ENCODE assay signal across 8 cellular contexts in the genomic region with DNA sequence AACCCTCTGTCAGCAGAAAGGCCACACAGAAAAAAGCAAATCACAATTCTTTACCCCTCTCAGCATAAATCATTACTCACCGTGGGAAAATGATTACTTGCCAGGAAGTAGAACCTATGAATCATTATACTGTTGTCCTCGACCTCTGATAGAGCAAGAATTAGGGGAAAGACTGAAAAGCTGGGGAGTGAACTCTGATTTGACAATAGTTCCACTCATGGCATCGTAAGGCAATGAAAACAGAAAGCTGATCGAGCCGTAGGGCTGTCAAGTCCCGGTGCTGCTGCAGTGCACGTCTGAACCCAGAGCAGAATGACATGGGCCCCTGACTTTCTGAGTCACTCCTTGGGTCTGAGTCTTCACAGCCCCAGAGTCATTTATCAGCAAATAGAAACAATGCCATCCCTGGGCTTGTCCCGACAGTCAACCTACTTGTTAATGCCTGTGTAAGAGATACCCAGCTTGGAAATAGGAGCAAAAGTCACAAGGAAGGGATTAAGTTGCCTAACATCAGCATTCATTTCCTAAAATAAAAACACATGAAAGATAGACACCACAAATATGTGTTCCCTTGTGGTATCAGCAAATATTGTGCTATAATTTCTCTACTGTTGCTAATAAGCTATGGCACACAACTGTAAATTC.
DNase-seq lines count a peak whose midpoint lies in the region; ATAC-seq and TF ChIP-seq lines count a peak whose summit lies in the region.

No MANE protein-coding gene starts in this region.

- no peaks in the 10 kb centered on the region for H3K27me3 ChIP-seq in HCT116 (ENCODE audit: insufficient read depth, low read length)
- H3K27me3 ChIP-seq in adrenal gland: no peaks in the 10 kb centered on the region

- H3K79me2 ChIP-seq in HCT116 (ENCODE audit: insufficient read depth, low read length): no peaks in the 10 kb centered on the region

- no peaks in the 10 kb centered on the region for H3K9me3 ChIP-seq in HCT116 (ENCODE audit: control insufficient read depth in 1 of 2, insufficient read depth in 1 of 2, low read depth in 1 of 2, low read length in 2 of 2)
- H3K9me3 ChIP-seq in adrenal gland (replicated peaks in 1 of 3): no peaks in the 10 kb centered on the region

- H3K4me2 ChIP-seq in HCT116 (ENCODE audit: low read length): peak overlapping the region; percentile 74

- TF ChIP-seq CTCF in HCT116 (IDR thresholded peaks at IDR 0.05 in 2 of 3, conservative IDR thresholded peaks at IDR 0.05 in 1 of 3; ENCODE audit: borderline replicate concordance in 1 of 3, insufficient read depth in 1 of 3, low read depth in 2 of 3, low read length in 2 of 3) (no peak), adrenal gland (IDR thresholded peaks at IDR 0.05) (no peak)

- H3K27ac ChIP-seq in HCT116 (ENCODE audit: low read depth, low read length) (peak overlapping the region; percentile 1; the same call in 1 of the 2 replicates), adrenal gland (peak overlapping the region in 3 of 5 donors; percentile 39 to 57 (median 43))

- DNase-seq in HCT116 (ENCODE audit: low read depth, low spot score) (peak; percentile 65), NAMALWA (ENCODE audit: low spot score) (peak; percentile 57), adrenal gland (peak; percentile 35 to 76 (median 62)), left colon (peak in 1 of 2 donors; percentile 45), activated gamma-delta T cell treated with Interleukin-2 at 50 U/mL for 16 hours (no peak), DMS114 treated with DMSO at 0.1 percent for 48 hours (lab: John Stamatoyannopoulos, UW; ENCODE audit: unreplicated experiment) (no peak)
- peak; percentile 13 to 41 for DNase-seq in stimulated activated CD4-positive, alpha-beta T cell treated with anti-CD3 and anti-CD28 coated beads, Interleukin-4, amount 100 ng/mL, for 48 hours (ENCODE audit: low read depth in 2 of 2)

- 0 out of 2 replicates have a peak, but pooled peaks have one; percentile 13 for TF ChIP-seq RAD21 in HCT116 (IDR thresholded peaks at IDR 0.05; ENCODE audit: low read depth)

- no peaks in the 10 kb centered on the region for H4K20me1 ChIP-seq in HCT116 (ENCODE audit: insufficient read depth)

- CTCF ChIA-PET in HCT116 (lab: Charles Lee): interaction anchor here (0.7 to 1.2 kb wide), 2 partner anchors 174 to 227 kb away, joined by 4 to 5 read pairs; no protein-coding TSS in a partner anchor

- H3K4me3 ChIP-seq in HCT116 (replicated peaks in 1 of 2; ENCODE audit: low read depth in 1 of 2, low read length in 2 of 2) (peak overlapping the region; percentile 24 to 47), adrenal gland (peak overlapping the region in 2 of 4 donors; percentile 6 to 30)

- TF ChIP-seq POLR2A in HCT116 (IDR thresholded peaks at IDR 0.05; ENCODE audit: borderline replicate concordance, extremely low read depth, insufficient read depth, insufficient read length) (no peak), adrenal gland (IDR thresholded peaks at IDR 0.05) (no peak)

- H2AFZ ChIP-seq in HCT116 (ENCODE audit: low read depth, low read length, poor library complexity, severe bottlenecking): peak overlapping the region; percentile 89

- no peaks in the 10 kb centered on the region for H3K9me2 ChIP-seq in HCT116 (ENCODE audit: insufficient read depth)

- POLR2A ChIA-PET in HCT116 (lab: Charles Lee): interaction anchor here (1.1 kb wide), 1 partner anchor 10 kb away, joined by 5 read pairs; no protein-coding TSS in a partner anchor

- H3K9ac ChIP-seq in HCT116 (ENCODE audit: low read length): peak overlapping the region; percentile 28

- intact Hi-C loops in HCT116 (cut with micrococcal nuclease) (loop anchor here (5.0 kb wide), 1 partner anchor 225 kb away; a partner anchor contains a TSS), adrenal gland (cut with DNase I) (no loop called here), left colon (cut with DNase I, micrococcal nuclease) (no loop called here)

- H3K4me1 ChIP-seq in HCT116 (ENCODE audit: control insufficient read depth in 1 of 2, insufficient read depth in 2 of 2, low read length in 2 of 2) (peaks cover 11 to 27% of the 10 kb centered on the region in 2 experiments), adrenal gland (replicated peaks in 1 of 2) (peaks cover 16 to 25% of the 10 kb centered on the region in 2 donors)

- no TSS peak for BruUV-seq in HCT116 (replicated peaks; lab: Mats Ljungman, UMichigan)

- 7 to 10% (median 8%) methylated on average over 8 of the region's 8 CpGs for WGBS in adrenal gland, 4 donors

- RAD21 ChIA-PET in HCT116 (lab: Charles Lee; ENCODE audit: low non-redundant PET in 1 of 2, low total read pairs in 2 of 2, uncharacterized antibody in 2 of 2, unreplicated experiment in 2 of 2): no interaction called here

- ATAC-seq in GM18502 (IDR thresholded peaks at IDR 0.05; ENCODE audit: poor library complexity, unreplicated experiment) (peak; percentile 39), HCT116 (peak; percentile 85), left colon (peak; percentile 70)

- H3K36me3 ChIP-seq in HCT116 (ENCODE audit: control insufficient read depth in 1 of 2, insufficient read depth in 2 of 2, low read length in 2 of 2) (no peaks in the 10 kb centered on the region), adrenal gland (replicated peaks in 1 of 2) (no peaks in the 10 kb centered on the region)

TF ChIP-seq in HCT116, 20 proteins besides CTCF, POLR2A, EP300 and RAD21 (continues in another document):
- TF ChIP-seq ZNF274 (IDR thresholded peaks at IDR 0.05; ENCODE audit: low read depth, low read length): no peak
- TF ChIP-seq, protein P1, sequence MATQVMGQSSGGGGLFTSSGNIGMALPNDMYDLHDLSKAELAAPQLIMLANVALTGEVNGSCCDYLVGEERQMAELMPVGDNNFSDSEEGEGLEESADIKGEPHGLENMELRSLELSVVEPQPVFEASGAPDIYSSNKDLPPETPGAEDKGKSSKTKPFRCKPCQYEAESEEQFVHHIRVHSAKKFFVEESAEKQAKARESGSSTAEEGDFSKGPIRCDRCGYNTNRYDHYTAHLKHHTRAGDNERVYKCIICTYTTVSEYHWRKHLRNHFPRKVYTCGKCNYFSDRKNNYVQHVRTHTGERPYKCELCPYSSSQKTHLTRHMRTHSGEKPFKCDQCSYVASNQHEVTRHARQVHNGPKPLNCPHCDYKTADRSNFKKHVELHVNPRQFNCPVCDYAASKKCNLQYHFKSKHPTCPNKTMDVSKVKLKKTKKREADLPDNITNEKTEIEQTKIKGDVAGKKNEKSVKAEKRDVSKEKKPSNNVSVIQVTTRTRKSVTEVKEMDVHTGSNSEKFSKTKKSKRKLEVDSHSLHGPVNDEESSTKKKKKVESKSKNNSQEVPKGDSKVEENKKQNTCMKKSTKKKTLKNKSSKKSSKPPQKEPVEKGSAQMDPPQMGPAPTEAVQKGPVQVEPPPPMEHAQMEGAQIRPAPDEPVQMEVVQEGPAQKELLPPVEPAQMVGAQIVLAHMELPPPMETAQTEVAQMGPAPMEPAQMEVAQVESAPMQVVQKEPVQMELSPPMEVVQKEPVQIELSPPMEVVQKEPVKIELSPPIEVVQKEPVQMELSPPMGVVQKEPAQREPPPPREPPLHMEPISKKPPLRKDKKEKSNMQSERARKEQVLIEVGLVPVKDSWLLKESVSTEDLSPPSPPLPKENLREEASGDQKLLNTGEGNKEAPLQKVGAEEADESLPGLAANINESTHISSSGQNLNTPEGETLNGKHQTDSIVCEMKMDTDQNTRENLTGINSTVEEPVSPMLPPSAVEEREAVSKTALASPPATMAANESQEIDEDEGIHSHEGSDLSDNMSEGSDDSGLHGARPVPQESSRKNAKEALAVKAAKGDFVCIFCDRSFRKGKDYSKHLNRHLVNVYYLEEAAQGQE (IDR thresholded peaks at IDR 0.05; ENCODE audit: low read depth): no peak
- TF ChIP-seq EGR1 (IDR thresholded peaks at IDR 0.05; ENCODE audit: low read depth): no peak
- peak; percentile 81 for TF ChIP-seq FOSL1 (IDR thresholded peaks at IDR 0.05; ENCODE audit: low read depth)
- TF ChIP-seq, protein P2, sequence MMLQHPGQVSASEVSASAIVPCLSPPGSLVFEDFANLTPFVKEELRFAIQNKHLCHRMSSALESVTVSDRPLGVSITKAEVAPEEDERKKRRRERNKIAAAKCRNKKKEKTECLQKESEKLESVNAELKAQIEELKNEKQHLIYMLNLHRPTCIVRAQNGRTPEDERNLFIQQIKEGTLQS (IDR thresholded peaks at IDR 0.05): no peak
- peak; percentile 72 for TF ChIP-seq JUND (IDR thresholded peaks at IDR 0.05)
- peak; percentile 49; the same call in 1 of the 2 replicates for TF ChIP-seq CEBPB (IDR thresholded peaks at IDR 0.05; ENCODE audit: low read depth)
- no peak for TF ChIP-seq ZFX (IDR thresholded peaks at IDR 0.05)
- no peak for TF ChIP-seq EZH2 (IDR thresholded peaks at IDR 0.05)
- no peak for TF ChIP-seq SRF (IDR thresholded peaks at IDR 0.05; ENCODE audit: low read depth)
- no peak; the same call in 1 of the 2 replicates for TF ChIP-seq POLR2AphosphoS5 (IDR thresholded peaks at IDR 0.05; ENCODE audit: low read depth, low read length)
- TF ChIP-seq YY1 (IDR thresholded peaks at IDR 0.05; ENCODE audit: extremely low read depth, insufficient replicate concordance, low read depth, low read length): no peak
- TF ChIP-seq, protein P3, sequence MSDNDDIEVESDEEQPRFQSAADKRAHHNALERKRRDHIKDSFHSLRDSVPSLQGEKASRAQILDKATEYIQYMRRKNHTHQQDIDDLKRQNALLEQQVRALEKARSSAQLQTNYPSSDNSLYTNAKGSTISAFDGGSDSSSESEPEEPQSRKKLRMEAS (IDR thresholded peaks at IDR 0.05): peak; percentile 30; the same call in 1 of the 2 replicates
- TF ChIP-seq SIN3A (IDR thresholded peaks at IDR 0.05; ENCODE audit: low read depth): 0 out of 2 replicates have a peak, but pooled peaks have one; percentile 53
- TF ChIP-seq ELF1 (IDR thresholded peaks at IDR 0.05; ENCODE audit: borderline replicate concordance, low read depth): no peak
- no peak for TF ChIP-seq TCF7L2 (IDR thresholded peaks at IDR 0.05; ENCODE audit: borderline replicate concordance, extremely low read depth, insufficient read depth, insufficient read length)
- TF ChIP-seq EZH2phosphoT487 (IDR thresholded peaks at IDR 0.05; ENCODE audit: borderline replicate concordance): no peak

Comparison
In these comparisons a context has a peak if more than half of its experiments do, and no peak if none do; other contexts are left out.
1. DNase-seq: peak in HCT116 (single experiment), NAMALWA (single experiment), adrenal gland (7 of 7) and stimulated activated CD4-positive, alpha-beta T cell treated with anti-CD3 and anti-CD28 coated beads, Interleukin-4, amount 100 ng/mL, for 48 hours (2 of 2); none in activated gamma-delta T cell treated with Interleukin-2 at 50 U/mL for 16 hours (single experiment) and DMS114 treated with DMSO at 0.1 percent for 48 hours (single experiment).
2. Peak in every context shown above with its lines, with median percentiles within 50 percentile points of each other: ATAC-seq.